ENCODE assay signal across 8 cellular contexts in genomic region chr2:137173514-137173913, GRCh38.
DNase-seq lines count a peak whose midpoint lies in the region; ATAC-seq and TF ChIP-seq lines count a peak whose summit lies in the region.

No MANE protein-coding gene starts in this region.

- H3K4me1 ChIP-seq in gastroesophageal sphincter = no peaks in the 10 kb centered on the region

- TF ChIP-seq CTCF in HFFc6 (IDR thresholded peaks at IDR 0.05) (peak; percentile 84), kidney epithelial cell (IDR thresholded peaks at IDR 0.05; ENCODE audit: insufficient read depth, low read length, poor library complexity, severe bottlenecking) (peak; percentile 55), gastroesophageal sphincter (IDR thresholded peaks at IDR 0.05) (no peak)

- no peaks in the 10 kb centered on the region for H3K36me3 Mint-ChIP-seq in HFFc6 (ENCODE audit: low read depth)

- no peaks in the 10 kb centered on the region for H3K36me3 ChIP-seq in kidney epithelial cell (ENCODE audit: control insufficient read depth, insufficient read depth, low read length)
- no peaks in the 10 kb centered on the region for H3K36me3 ChIP-seq in gastroesophageal sphincter

- H3K27me3 ChIP-seq in kidney epithelial cell (ENCODE audit: control insufficient read depth, insufficient read depth, low read length) (no peaks in the 10 kb centered on the region), gastroesophageal sphincter (no peaks in the 10 kb centered on the region)

- peak overlapping the region; percentile 27; the same call in 1 of the 2 replicates for H3K4me3 Mint-ChIP-seq in HFFc6

- no peak overlapping the region for H3K27ac ChIP-seq in gastroesophageal sphincter

- H3K4me3 ChIP-seq in kidney epithelial cell (ENCODE audit: low read depth, low read length) (no peak overlapping the region), gastroesophageal sphincter (no peak overlapping the region)

- peak; percentile 71 for DNase-seq in HFFc6
- DNase-seq in NAMALWA (ENCODE audit: low spot score) = peak; percentile 15
- DNase-seq in kidney epithelial cell (ENCODE audit: low read depth) = peak; percentile 19
- DNase-seq in NCI-H1694 treated with DMSO at 0.1 percent for 48 hours (lab: John Stamatoyannopoulos, UW) = no peak
- no peak for DNase-seq in NCI-H748 (lab: John Stamatoyannopoulos, UW; ENCODE audit: unreplicated experiment)

- H3K9me3 ChIP-seq in gastroesophageal sphincter = no peaks in the 10 kb centered on the region

- peaks cover 1% of the 10 kb centered on the region; the same call in 1 of the 2 replicates for H3K27me3 Mint-ChIP-seq in HFFc6 (ENCODE audit: insufficient read depth)

- TF ChIP-seq EP300 in gastroesophageal sphincter (IDR thresholded peaks at IDR 0.05) = no peak

- peaks cover 45% of the 10 kb centered on the region for H3K4me1 Mint-ChIP-seq in HFFc6 (ENCODE audit: low read depth)

- H3K9me3 Mint-ChIP-seq in HFFc6 = no peaks in the 10 kb centered on the region

- H3K27ac Mint-ChIP-seq in HFFc6 = peak overlapping the region; percentile 12; the same call in 1 of the 2 replicates

- WGBS in gastroesophageal sphincter (ENCODE audit: low coverage in 1 of 2), 2 donors = 37 to 67% methylated on average over 3 of the region's 3 CpGs

- TF ChIP-seq POLR2A in gastroesophageal sphincter (IDR thresholded peaks at IDR 0.05) = no peak

- ATAC-seq in GM18508 (IDR thresholded peaks at IDR 0.05; ENCODE audit: insufficient read depth, unreplicated experiment) = peak; percentile 99
- ATAC-seq in gastroesophageal sphincter = no peak
- ATAC-seq in HG03139 (IDR thresholded peaks at IDR 0.05; ENCODE audit: unreplicated experiment) = no peak

Comparison
In these comparisons a context has a peak if more than half of its experiments do, and no peak if none do; other contexts are left out.
1. DNase-seq: peak in HFFc6 (single experiment), NAMALWA (single experiment) and kidney epithelial cell (single experiment); none in NCI-H1694 treated with DMSO at 0.1 percent for 48 hours (single experiment) and NCI-H748 (single experiment).
2. CTCF ChIP-seq: peak in HFFc6 (single experiment) and kidney epithelial cell (single experiment); none in gastroesophageal sphincter (0 of 4).